ENCODE assay signal across 11 cellular contexts in genomic region chr17:30372755-30373154, GRCh38. TPM values are rescaled to one million over a fixed set of nuclear protein-coding genes. Genes with fewer than 3 reads are reported as not detected.
DNase-seq lines count a peak whose midpoint lies in the region; ATAC-seq and TF ChIP-seq lines count a peak whose summit lies in the region.
"Had no signal": no experiment of that assay in that cellular context is flagged by ENCODE, and none has a peak within 500 bp of the region (broad histone marks: within the 10 kb centered on the region; RNA-seq: fewer than 3 reads in every experiment).

No MANE protein-coding gene starts in this region.

- TF ChIP-seq CTCF in activated CD8-positive, alpha-beta T cell treated with anti-CD3 and anti-CD28 coated beads for 36 hours (IDR thresholded peaks at IDR 0.05): peak; percentile 31

- H3K4me1 Mint-ChIP-seq in activated CD8-positive, alpha-beta T cell treated with anti-CD3 and anti-CD28 coated beads for 36 hours (ENCODE audit: low read depth): peaks cover 64% of the 10 kb centered on the region
- no peaks in the 10 kb centered on the region for H3K4me1 Mint-ChIP-seq in stimulated activated memory B cell treated with anti-CD40 and anti-IgM and Interleukin-4, amounts not matched to agents 10 μg/mL and 1 μg/mL and 100 μg/mL, for 72 hours

- DNase-seq in NCI-H510A treated with DMSO at 0.1 percent for 48 hours (lab: John Stamatoyannopoulos, UW): peak; percentile 15
- no peak for DNase-seq in NCI-H510A (lab: John Stamatoyannopoulos, UW)
- peak; percentile 39 for DNase-seq in HS-5 (ENCODE audit: low read depth)
- DNase-seq in activated CD8-positive, alpha-beta T cell treated with anti-CD3 and anti-CD28 coated beads for 36 hours: peak; percentile 54
- DNase-seq in kidney tubule cell (ENCODE audit: low spot score): peak; percentile 92
- DNase-seq in COLO829 (ENCODE audit: low spot score): no peak
- DNase-seq in germinal center (ENCODE audit: low spot score): no peak
- DNase-seq: hypothalamus; naive thymus-derived CD8-positive, alpha-beta T cell had no signal

- H3K4me3 Mint-ChIP-seq in activated CD8-positive, alpha-beta T cell treated with anti-CD3 and anti-CD28 coated beads for 36 hours: no peak overlapping the region
- H3K4me3 Mint-ChIP-seq in stimulated activated memory B cell treated with anti-CD40 and anti-IgM and Interleukin-4, amounts not matched to agents 10 μg/mL and 1 μg/mL and 100 μg/mL, for 72 hours: no peak overlapping the region
- H3K4me3 Mint-ChIP-seq: central memory CD8-positive, alpha-beta T cell; naive thymus-derived CD8-positive, alpha-beta T cell had no signal

- no peaks in the 10 kb centered on the region for H3K27me3 Mint-ChIP-seq in activated CD8-positive, alpha-beta T cell treated with anti-CD3 and anti-CD28 coated beads for 36 hours
- H3K27me3 Mint-ChIP-seq in stimulated activated memory B cell treated with anti-CD40 and anti-IgM and Interleukin-4, amounts not matched to agents 10 μg/mL and 1 μg/mL and 100 μg/mL, for 72 hours: peaks cover 43% of the 10 kb centered on the region
- H3K27me3 Mint-ChIP-seq: central memory CD8-positive, alpha-beta T cell had no signal

- intact Hi-C loops in activated CD8-positive, alpha-beta T cell treated with anti-CD3 and anti-CD28 coated beads for 36 hours (cut with micrococcal nuclease): no loop called here

- CTCF ChIA-PET in activated CD8-positive, alpha-beta T cell treated with anti-CD3 and anti-CD28 coated beads for 36 hours (lab: Charles Lee): interaction anchor here (1.2 to 4.6 kb wide), 2 partner anchors 33 to 104 kb away, joined by 3 to 23 read pairs; partner anchors contain the start of gene GOSR1

- no peaks in the 10 kb centered on the region for H3K36me3 Mint-ChIP-seq in activated CD8-positive, alpha-beta T cell treated with anti-CD3 and anti-CD28 coated beads for 36 hours (ENCODE audit: low read depth)
- H3K36me3 Mint-ChIP-seq in stimulated activated memory B cell treated with anti-CD40 and anti-IgM and Interleukin-4, amounts not matched to agents 10 μg/mL and 1 μg/mL and 100 μg/mL, for 72 hours: no peaks in the 10 kb centered on the region
- H3K36me3 Mint-ChIP-seq: naive thymus-derived CD8-positive, alpha-beta T cell had no signal

- H3K9me3 Mint-ChIP-seq in activated CD8-positive, alpha-beta T cell treated with anti-CD3 and anti-CD28 coated beads for 36 hours: no peaks in the 10 kb centered on the region
- H3K9me3 Mint-ChIP-seq in stimulated activated memory B cell treated with anti-CD40 and anti-IgM and Interleukin-4, amounts not matched to agents 10 μg/mL and 1 μg/mL and 100 μg/mL, for 72 hours: no peaks in the 10 kb centered on the region
- H3K9me3 Mint-ChIP-seq: central memory CD8-positive, alpha-beta T cell; naive thymus-derived CD8-positive, alpha-beta T cell had no signal

- POLR2A ChIA-PET in activated CD8-positive, alpha-beta T cell treated with anti-CD3 and anti-CD28 coated beads for 36 hours (lab: Charles Lee): interaction anchor here (2.5 kb wide), 1 partner anchor 9 kb away, joined by 11 read pairs; no protein-coding TSS in a partner anchor

- peak; percentile 85 for ATAC-seq in activated CD8-positive, alpha-beta T cell treated with anti-CD3 and anti-CD28 coated beads for 36 hours
- ATAC-seq in stimulated activated memory B cell treated with anti-CD40 and anti-IgM and Interleukin-4, amounts not matched to agents 10 μg/mL and 1 μg/mL and 100 μg/mL, for 72 hours: no peak
- ATAC-seq: naive thymus-derived CD8-positive, alpha-beta T cell had no signal

- H3K27ac Mint-ChIP-seq in activated CD8-positive, alpha-beta T cell treated with anti-CD3 and anti-CD28 coated beads for 36 hours: peak overlapping the region; percentile 50
- no peak overlapping the region for H3K27ac Mint-ChIP-seq in stimulated activated memory B cell treated with anti-CD40 and anti-IgM and Interleukin-4, amounts not matched to agents 10 μg/mL and 1 μg/mL and 100 μg/mL, for 72 hours

RNA-seq across cellular contexts. Expression of gene CPD, which starts 6.0 kb away (rescaled TPM):
- 10 to 100 TPM; 25.9 to 26.8 TPM for total RNA-seq in activated CD8-positive, alpha-beta T cell treated with anti-CD3 and anti-CD28 coated beads for 36 hours

RNA-seq across cellular contexts. Expression of gene TMIGD1, which starts 38.9 kb away (rescaled TPM):
- not detected for total RNA-seq in activated CD8-positive, alpha-beta T cell treated with anti-CD3 and anti-CD28 coated beads for 36 hours
- total RNA-seq: naive thymus-derived CD8-positive, alpha-beta T cell had no signal

Comparison
In these comparisons a context has a peak if more than half of its experiments do, and no peak if none do; other contexts are left out.
1. DNase-seq: peak in NCI-H510A treated with DMSO at 0.1 percent for 48 hours (single experiment), HS-5 (single experiment), activated CD8-positive, alpha-beta T cell treated with anti-CD3 and anti-CD28 coated beads for 36 hours (single experiment) and kidney tubule cell (single experiment); none in NCI-H510A (single experiment), COLO829 (single experiment) and germinal center (single experiment).